ENCODE assay signal across 29 cellular contexts in the genomic region with DNA sequence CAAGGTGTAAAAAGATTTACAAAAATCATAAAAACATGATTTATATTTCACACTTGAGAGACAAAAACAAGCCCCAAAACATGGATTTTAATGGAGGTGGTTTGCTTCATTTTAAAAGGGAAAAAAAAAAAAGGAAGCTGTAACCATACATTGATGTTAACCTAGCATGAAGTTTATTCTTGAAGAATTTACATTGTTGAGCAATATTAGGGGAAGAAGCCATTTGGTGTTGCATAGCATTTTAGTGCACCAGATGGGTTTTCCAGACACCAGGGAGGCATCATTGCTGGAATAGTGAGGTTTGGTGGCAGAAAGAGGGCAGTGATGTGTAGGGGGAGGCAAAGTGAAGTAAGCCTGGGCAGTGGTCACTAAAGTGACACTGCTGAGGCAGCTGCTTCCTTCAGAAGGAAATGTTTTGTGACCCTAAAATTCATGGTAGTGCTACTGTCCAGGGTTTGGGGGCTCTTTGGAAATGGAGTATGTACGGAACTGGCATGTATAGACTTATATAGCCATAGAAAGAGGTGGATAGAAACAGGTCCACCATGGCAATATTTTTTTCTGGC. TPM values are rescaled to one million over a fixed set of nuclear protein-coding genes. Genes with fewer than 3 reads are reported as not detected.
DNase-seq lines count a peak whose midpoint lies in the region; ATAC-seq, FAIRE-seq and TF ChIP-seq lines count a peak whose summit lies in the region.
"Had no signal": no experiment of that assay in that cellular context is flagged by ENCODE, and none has a peak within 500 bp of the region (broad histone marks: within the 10 kb centered on the region; RNA-seq: fewer than 3 reads in every experiment).

No MANE protein-coding gene starts in this region.

- H3K27me3 Mint-ChIP-seq in activated CD8-positive, alpha-beta T cell treated with anti-CD3 and anti-CD28 coated beads for 36 hours: no peaks in the 10 kb centered on the region
- no peaks in the 10 kb centered on the region for H3K27me3 Mint-ChIP-seq in activated CD8-positive, alpha-beta T cell treated with anti-CD3 and anti-CD28 coated beads, Interleukin-2, amount 10 ng/mL, durations not matched to agents 7 days and 5 days (ENCODE audit: low read depth)
- H3K27me3 Mint-ChIP-seq in IgD-negative memory B cell (no peaks in the 10 kb centered on the region), naive B cell (no peaks in the 10 kb centered on the region)
- H3K27me3 Mint-ChIP-seq in activated T-helper 1 cell treated with anti-CD3 and anti-CD28 coated beads, Interleukin-12 subunit alpha, Interleukin-12 subunit beta, Interleukin-2, Interleukin-4 antibody, amounts not matched to agents 30 ng/mL and 10 ng/mL and 1 ng/mL, durations not matched to agents 14 hours and 24 hours and 36 hours (ENCODE audit: insufficient read depth): peaks cover 4% of the 10 kb centered on the region
- H3K27me3 Mint-ChIP-seq: T-helper 17 cell had no signal

- H3K4me3 Mint-ChIP-seq in activated CD8-positive, alpha-beta T cell treated with anti-CD3 and anti-CD28 coated beads for 36 hours: peak overlapping the region; percentile 91
- no peak overlapping the region for H3K4me3 Mint-ChIP-seq in activated CD8-positive, alpha-beta T cell treated with anti-CD3 and anti-CD28 coated beads, Interleukin-2, amount 10 ng/mL, durations not matched to agents 7 days and 5 days
- H3K4me3 Mint-ChIP-seq in IgD-negative memory B cell: peak overlapping the region in 1 of 4 donors; percentile 90
- H3K4me3 Mint-ChIP-seq in activated T-helper 1 cell treated with anti-CD3 and anti-CD28 coated beads, Interleukin-12 subunit alpha, Interleukin-12 subunit beta, Interleukin-2, Interleukin-4 antibody, amounts not matched to agents 30 ng/mL and 10 ng/mL and 1 ng/mL, durations not matched to agents 14 hours and 24 hours and 36 hours: peak overlapping the region; percentile 97
- H3K4me3 Mint-ChIP-seq in naive B cell: peak overlapping the region in 4 of 8 donors; percentile 41 to 94 (median 86)

- ATAC-seq in activated CD8-positive, alpha-beta T cell treated with anti-CD3 and anti-CD28 coated beads for 36 hours: no peak
- ATAC-seq in activated CD8-positive, alpha-beta T cell treated with anti-CD3 and anti-CD28 coated beads, Interleukin-2, amount 10 ng/mL, durations not matched to agents 7 days and 5 days: no peak
- ATAC-seq in naive B cell (ENCODE audit: low read depth in 2 of 2) (no peak), psoas muscle (no peak)
- ATAC-seq: body of pancreas, PC-3, T-helper 17 cell had no signal

- H3K4me1 Mint-ChIP-seq in activated CD8-positive, alpha-beta T cell treated with anti-CD3 and anti-CD28 coated beads for 36 hours (ENCODE audit: low read depth): peaks cover 22% of the 10 kb centered on the region
- peaks cover 22% of the 10 kb centered on the region for H3K4me1 Mint-ChIP-seq in activated CD8-positive, alpha-beta T cell treated with anti-CD3 and anti-CD28 coated beads, Interleukin-2, amount 10 ng/mL, durations not matched to agents 7 days and 5 days (ENCODE audit: low read depth)
- H3K4me1 Mint-ChIP-seq in IgD-negative memory B cell (peaks cover 8 to 17% (median 14%) of the 10 kb centered on the region in 3 donors), naive B cell (peaks cover 9 to 18% (median 15%) of the 10 kb centered on the region in 3 donors)
- peaks cover 17% of the 10 kb centered on the region for H3K4me1 Mint-ChIP-seq in activated T-helper 1 cell treated with anti-CD3 and anti-CD28 coated beads, Interleukin-12 subunit alpha, Interleukin-12 subunit beta, Interleukin-2, Interleukin-4 antibody, amounts not matched to agents 30 ng/mL and 10 ng/mL and 1 ng/mL, durations not matched to agents 14 hours and 24 hours and 36 hours (ENCODE audit: low read depth)

- intact Hi-C loops in activated CD8-positive, alpha-beta T cell treated with anti-CD3 and anti-CD28 coated beads for 36 hours (cut with micrococcal nuclease): loop anchor here (10.0 kb wide), 1 partner anchor 135 kb away; the partner anchor contains the start of genes BYSL and MED20
- intact Hi-C loops in activated T-helper 1 cell treated with anti-CD3 and anti-CD28 coated beads, Interleukin-12 subunit alpha, Interleukin-12 subunit beta, Interleukin-2, Interleukin-4 antibody, amounts not matched to agents 30 ng/mL and 10 ng/mL and 1 ng/mL, durations not matched to agents 14 hours and 24 hours and 36 hours (cut with micrococcal nuclease): loop anchor here (5.0 kb wide), 2 partner anchors 243 to 1727 kb away; partner anchors contain the start of genes FOXP4, POLR1C and YIPF3
- intact Hi-C loops in psoas muscle (cut with DNase I): loop anchor here in 1 of 2 donors (10.0 kb wide), 2 partner anchors 55 to 105 kb away; partner anchors contain the start of gene USP49

- no peaks in the 10 kb centered on the region for H3K9me3 ChIP-seq in psoas muscle
- H3K9me3 ChIP-seq: body of pancreas, prostate gland, SJCRH30, thoracic aorta had no signal

- no peak overlapping the region for H3K4me3 ChIP-seq in psoas muscle
- H3K4me3 ChIP-seq: body of pancreas, prostate gland, SJCRH30, thoracic aorta had no signal

- CTCF ChIA-PET in activated CD8-positive, alpha-beta T cell treated with anti-CD3 and anti-CD28 coated beads for 36 hours (lab: Charles Lee): interaction anchor here (1.1 to 12.8 kb wide), 3 partner anchors 11 to 256 kb away, joined by 3 to 214 read pairs (median 6); partner anchors contain the start of gene TAF8
- CTCF ChIA-PET in activated CD8-positive, alpha-beta T cell treated with anti-CD3 and anti-CD28 coated beads, Interleukin-2, amount 10 ng/mL, durations not matched to agents 7 days and 5 days (lab: Charles Lee): interaction anchor here (0.7 to 14.3 kb wide), 2 partner anchors 199 to 257 kb away, joined by 3 to 286 read pairs; partner anchors contain the start of gene TAF8

- H3K27ac Mint-ChIP-seq in activated CD8-positive, alpha-beta T cell treated with anti-CD3 and anti-CD28 coated beads for 36 hours: peak overlapping the region; percentile 62
- H3K27ac Mint-ChIP-seq in activated CD8-positive, alpha-beta T cell treated with anti-CD3 and anti-CD28 coated beads, Interleukin-2, amount 10 ng/mL, durations not matched to agents 7 days and 5 days: no peak overlapping the region
- H3K27ac Mint-ChIP-seq in IgD-negative memory B cell: peak overlapping the region in 2 of 3 donors; percentile 28 to 87
- no peak overlapping the region for H3K27ac Mint-ChIP-seq in activated T-helper 1 cell treated with anti-CD3 and anti-CD28 coated beads, Interleukin-12 subunit alpha, Interleukin-12 subunit beta, Interleukin-2, Interleukin-4 antibody, amounts not matched to agents 30 ng/mL and 10 ng/mL and 1 ng/mL, durations not matched to agents 14 hours and 24 hours and 36 hours
- H3K27ac Mint-ChIP-seq in naive B cell: peak overlapping the region in 4 of 6 donors; percentile 15 to 77 (median 40)
- H3K27ac Mint-ChIP-seq: T-helper 17 cell had no signal

- no peak for DNase-seq in activated CD8-positive, alpha-beta T cell treated with anti-CD3 and anti-CD28 coated beads for 36 hours
- no peak for DNase-seq in activated CD8-positive, alpha-beta T cell treated with anti-CD3 and anti-CD28 coated beads, Interleukin-2, amount 10 ng/mL, durations not matched to agents 7 days and 5 days
- DNase-seq in activated T-helper 1 cell treated with anti-CD3 and anti-CD28 coated beads, Interleukin-12 subunit alpha, Interleukin-12 subunit beta, Interleukin-2, Interleukin-4 antibody, amounts not matched to agents 30 ng/mL and 10 ng/mL and 1 ng/mL, durations not matched to agents 14 hours and 24 hours and 36 hours (ENCODE audit: low spot score): no peak
- no peak for DNase-seq in naive B cell
- DNase-seq in psoas muscle: no peak
- DNase-seq in HPDE6-E6E7 (ENCODE audit: extremely low spot score): no peak
- DNase-seq in HTR-8/SVneo (ENCODE audit: insufficient read length, low spot score): no peak
- DNase-seq: activated gamma-delta T cell; body of pancreas; cortex of kidney; DMS53; foreskin fibroblast; GOT3; hippocampal formation; mammary epithelial cell; NCI-H1105; NCI-H524 treated with DMSO at 0.1 percent for 48 hours; nephron progenitor cell; PC-3; SJCRH30; stimulated activated CD8-positive, alpha-beta memory T cell treated with anti-CD3 and anti-CD28 coated beads, Interleukin-4, amount 100 ng/mL, for 48 hours; T-helper 17 cell had no signal

- WGBS in psoas muscle, 3 donors: 97 to 100% (median 100%) methylated on average over 1 of the region's 1 CpG

- no peak overlapping the region for H3K27ac ChIP-seq in psoas muscle
- H3K27ac ChIP-seq: body of pancreas, prostate gland, SJCRH30, thoracic aorta had no signal

- no peaks in the 10 kb centered on the region for H3K9me3 Mint-ChIP-seq in activated CD8-positive, alpha-beta T cell treated with anti-CD3 and anti-CD28 coated beads for 36 hours
- H3K9me3 Mint-ChIP-seq in activated CD8-positive, alpha-beta T cell treated with anti-CD3 and anti-CD28 coated beads, Interleukin-2, amount 10 ng/mL, durations not matched to agents 7 days and 5 days (ENCODE audit: insufficient read depth): no peaks in the 10 kb centered on the region
- H3K9me3 Mint-ChIP-seq in IgD-negative memory B cell (no peaks in the 10 kb centered on the region), naive B cell (no peaks in the 10 kb centered on the region)
- no peaks in the 10 kb centered on the region for H3K9me3 Mint-ChIP-seq in activated T-helper 1 cell treated with anti-CD3 and anti-CD28 coated beads, Interleukin-12 subunit alpha, Interleukin-12 subunit beta, Interleukin-2, Interleukin-4 antibody, amounts not matched to agents 30 ng/mL and 10 ng/mL and 1 ng/mL, durations not matched to agents 14 hours and 24 hours and 36 hours
- H3K9me3 Mint-ChIP-seq: nephron progenitor cell had no signal

- TF ChIP-seq CTCF in activated CD8-positive, alpha-beta T cell treated with anti-CD3 and anti-CD28 coated beads for 36 hours (IDR thresholded peaks at IDR 0.05): no peak
- no peak for TF ChIP-seq CTCF in psoas muscle (IDR thresholded peaks at IDR 0.05)

- H3K4me1 ChIP-seq in psoas muscle: peaks cover 30% of the 10 kb centered on the region
- H3K4me1 ChIP-seq: SJCRH30 had no signal

- no peaks in the 10 kb centered on the region for H3K27me3 ChIP-seq in psoas muscle (ENCODE audit: insufficient read depth in 3 of 3, low read length in 2 of 3)
- H3K27me3 ChIP-seq: body of pancreas, SJCRH30 had no signal

- peaks cover 7 to 62% of the 10 kb centered on the region in 2 donors for H3K36me3 ChIP-seq in psoas muscle (ENCODE audit: insufficient read depth in 1 of 2, low read depth in 1 of 2)

- POLR2A ChIA-PET in activated CD8-positive, alpha-beta T cell treated with anti-CD3 and anti-CD28 coated beads for 36 hours (lab: Charles Lee): interaction anchor here (0.7 to 1.2 kb wide), 2 partner anchors 41 to 334 kb away, joined by 3 to 4 read pairs; no protein-coding TSS in a partner anchor
- POLR2A ChIA-PET in activated CD8-positive, alpha-beta T cell treated with anti-CD3 and anti-CD28 coated beads, Interleukin-2, amount 10 ng/mL, durations not matched to agents 7 days and 5 days (lab: Charles Lee): no interaction called here

- FAIRE-seq in HTR-8/SVneo (lab: Jason Lieb, UNC): no peak
- FAIRE-seq: keratinocyte had no signal

- H3K36me3 Mint-ChIP-seq in activated CD8-positive, alpha-beta T cell treated with anti-CD3 and anti-CD28 coated beads for 36 hours (ENCODE audit: low read depth): peaks cover 38% of the 10 kb centered on the region
- peaks cover 34% of the 10 kb centered on the region for H3K36me3 Mint-ChIP-seq in activated CD8-positive, alpha-beta T cell treated with anti-CD3 and anti-CD28 coated beads, Interleukin-2, amount 10 ng/mL, durations not matched to agents 7 days and 5 days (ENCODE audit: low read depth)
- H3K36me3 Mint-ChIP-seq in IgD-negative memory B cell: no peaks in the 10 kb centered on the region
- peaks cover 30% of the 10 kb centered on the region for H3K36me3 Mint-ChIP-seq in activated T-helper 1 cell treated with anti-CD3 and anti-CD28 coated beads, Interleukin-12 subunit alpha, Interleukin-12 subunit beta, Interleukin-2, Interleukin-4 antibody, amounts not matched to agents 30 ng/mL and 10 ng/mL and 1 ng/mL, durations not matched to agents 14 hours and 24 hours and 36 hours (ENCODE audit: low read depth)
- peaks cover 0 to 9% of the 10 kb centered on the region in 2 donors for H3K36me3 Mint-ChIP-seq in naive B cell

RNA-seq across cellular contexts. Expression of gene TOMM6, which starts 2.5 kb away (rescaled TPM):
- 100 to 1,000 TPM; 310 to 314 TPM for total RNA-seq in activated CD8-positive, alpha-beta T cell treated with anti-CD3 and anti-CD28 coated beads for 36 hours
- 100 to 1,000 TPM; 215 to 218 TPM for total RNA-seq in activated CD8-positive, alpha-beta T cell treated with anti-CD3 and anti-CD28 coated beads, Interleukin-2, amount 10 ng/mL, durations not matched to agents 7 days and 5 days
- polyA plus RNA-seq in IgD-negative memory B cell: 387 TPM
- 334 and 338 TPM in 2 replicates for total RNA-seq in activated T-helper 1 cell treated with anti-CD3 and anti-CD28 coated beads, Interleukin-12 subunit alpha, Interleukin-12 subunit beta, Interleukin-2, Interleukin-4 antibody, amounts not matched to agents 30 ng/mL and 10 ng/mL and 1 ng/mL, durations not matched to agents 14 hours and 24 hours and 36 hours
- 100 to 1,000 TPM; 366 to 456 (median 377) TPM for polyA plus RNA-seq in naive B cell (ENCODE audit: low read depth in 6 of 6)
- 100 to 1,000 TPM; 156 to 181 (median 168) TPM for total RNA-seq in psoas muscle
- polyA plus RNA-seq in psoas muscle: 100 to 1,000 TPM; 240 to 403 (median 305) TPM

RNA-seq across cellular contexts. Expression of gene PRICKLE4, which starts 9.4 kb away (rescaled TPM):
- not detected for total RNA-seq in activated CD8-positive, alpha-beta T cell treated with anti-CD3 and anti-CD28 coated beads for 36 hours
- under 1 TPM in 1 of 2 experiments, not detected in 1; 0.40 TPM for total RNA-seq in activated CD8-positive, alpha-beta T cell treated with anti-CD3 and anti-CD28 coated beads, Interleukin-2, amount 10 ng/mL, durations not matched to agents 7 days and 5 days
- polyA plus RNA-seq in IgD-negative memory B cell (not detected), naive B cell (ENCODE audit: low read depth in 6 of 6) (not detected), psoas muscle (under 1 TPM in 2 of 3 donors, not detected in 1; 0.49 to 0.70 TPM)
- not detected in 2 replicates for total RNA-seq in activated T-helper 1 cell treated with anti-CD3 and anti-CD28 coated beads, Interleukin-12 subunit alpha, Interleukin-12 subunit beta, Interleukin-2, Interleukin-4 antibody, amounts not matched to agents 30 ng/mL and 10 ng/mL and 1 ng/mL, durations not matched to agents 14 hours and 24 hours and 36 hours
- total RNA-seq in psoas muscle: under 1 TPM in 3 of 4 donors, not detected in 1; 0.46 to 0.92 (median 0.80) TPM
- total RNA-seq: A172; activated CD8-positive, alpha-beta memory T cell treated with anti-CD3 and anti-CD28 coated beads for 36 hours; T-helper 17 cell had no signal

RNA-seq across cellular contexts. Expression of gene FRS3, which starts 10.3 kb away (rescaled TPM):
- total RNA-seq in activated CD8-positive, alpha-beta T cell treated with anti-CD3 and anti-CD28 coated beads for 36 hours: 1 to 10 TPM; 3.2 to 4.1 TPM
- 1 to 10 TPM; 5.1 to 7.0 TPM for total RNA-seq in activated CD8-positive, alpha-beta T cell treated with anti-CD3 and anti-CD28 coated beads, Interleukin-2, amount 10 ng/mL, durations not matched to agents 7 days and 5 days
- 2.9 TPM for polyA plus RNA-seq in IgD-negative memory B cell
- total RNA-seq in activated T-helper 1 cell treated with anti-CD3 and anti-CD28 coated beads, Interleukin-12 subunit alpha, Interleukin-12 subunit beta, Interleukin-2, Interleukin-4 antibody, amounts not matched to agents 30 ng/mL and 10 ng/mL and 1 ng/mL, durations not matched to agents 14 hours and 24 hours and 36 hours: 5.2 and 5.3 TPM in 2 replicates
- polyA plus RNA-seq in naive B cell (ENCODE audit: low read depth in 6 of 6): 1 to 10 TPM in 5 of 6 donors, not detected in 1; 1.5 to 3.3 (median 1.8) TPM
- 1 to 10 TPM; 4.0 to 6.5 (median 5.4) TPM for total RNA-seq in psoas muscle
- 1 to 10 TPM; 4.0 to 6.8 (median 4.5) TPM for polyA plus RNA-seq in psoas muscle

RNA-seq across cellular contexts. Expression of gene PGC, which starts 42.8 kb away (rescaled TPM):
- not detected for total RNA-seq in activated CD8-positive, alpha-beta T cell treated with anti-CD3 and anti-CD28 coated beads for 36 hours
- total RNA-seq in activated CD8-positive, alpha-beta T cell treated with anti-CD3 and anti-CD28 coated beads, Interleukin-2, amount 10 ng/mL, durations not matched to agents 7 days and 5 days: not detected
- polyA plus RNA-seq in IgD-negative memory B cell (not detected), naive B cell (ENCODE audit: low read depth in 6 of 6) (not detected), psoas muscle (1 to 10 TPM in 1 of 3 donors, under 1 TPM in 1, not detected in 1; 0.48 to 1.0 TPM)
- total RNA-seq in activated T-helper 1 cell treated with anti-CD3 and anti-CD28 coated beads, Interleukin-12 subunit alpha, Interleukin-12 subunit beta, Interleukin-2, Interleukin-4 antibody, amounts not matched to agents 30 ng/mL and 10 ng/mL and 1 ng/mL, durations not matched to agents 14 hours and 24 hours and 36 hours: 0.60 TPM in 1 of 2 replicates, not detected in the other
- total RNA-seq in psoas muscle: not detected
- total RNA-seq: A172; activated CD8-positive, alpha-beta memory T cell treated with anti-CD3 and anti-CD28 coated beads for 36 hours; mammary epithelial cell; PC-3; SJCRH30; T-helper 17 cell had no signal
- polyA plus RNA-seq: BJ, keratinocyte, mammary epithelial cell had no signal

RNA-seq across cellular contexts. Expression of gene TFEB, which starts 54.6 kb away (rescaled TPM):
- total RNA-seq in activated CD8-positive, alpha-beta T cell treated with anti-CD3 and anti-CD28 coated beads for 36 hours: 10 to 100 TPM; 14.6 to 15.9 TPM
- 10 to 100 TPM; 18.5 to 21.2 TPM for total RNA-seq in activated CD8-positive, alpha-beta T cell treated with anti-CD3 and anti-CD28 coated beads, Interleukin-2, amount 10 ng/mL, durations not matched to agents 7 days and 5 days
- polyA plus RNA-seq in IgD-negative memory B cell (196 TPM), naive B cell (ENCODE audit: low read depth in 6 of 6) (100 to 1,000 TPM in 1 of 6 donors, 10 to 100 TPM in 5; 52.3 to 145 (median 72.6) TPM), psoas muscle (10 to 100 TPM; 16.1 to 65.2 (median 51.6) TPM)
- total RNA-seq in activated T-helper 1 cell treated with anti-CD3 and anti-CD28 coated beads, Interleukin-12 subunit alpha, Interleukin-12 subunit beta, Interleukin-2, Interleukin-4 antibody, amounts not matched to agents 30 ng/mL and 10 ng/mL and 1 ng/mL, durations not matched to agents 14 hours and 24 hours and 36 hours: 15.6 and 17.2 TPM in 2 replicates
- 10 to 100 TPM; 35.4 to 64.3 (median 39.8) TPM for total RNA-seq in psoas muscle

Comparison
In these comparisons a context has a peak if more than half of its experiments do, and no peak if none do; other contexts are left out.
1. H3K27ac Mint-ChIP-seq: peak in activated CD8-positive, alpha-beta T cell treated with anti-CD3 and anti-CD28 coated beads for 36 hours (single experiment), IgD-negative memory B cell (2 of 3) and naive B cell (4 of 6); none in activated CD8-positive, alpha-beta T cell treated with anti-CD3 and anti-CD28 coated beads, Interleukin-2, amount 10 ng/mL, durations not matched to agents 7 days and 5 days (single experiment) and activated T-helper 1 cell treated with anti-CD3 and anti-CD28 coated beads, Interleukin-12 subunit alpha, Interleukin-12 subunit beta, Interleukin-2, Interleukin-4 antibody, amounts not matched to agents 30 ng/mL and 10 ng/mL and 1 ng/mL, durations not matched to agents 14 hours and 24 hours and 36 hours (single experiment).